In the genomic region with DNA sequence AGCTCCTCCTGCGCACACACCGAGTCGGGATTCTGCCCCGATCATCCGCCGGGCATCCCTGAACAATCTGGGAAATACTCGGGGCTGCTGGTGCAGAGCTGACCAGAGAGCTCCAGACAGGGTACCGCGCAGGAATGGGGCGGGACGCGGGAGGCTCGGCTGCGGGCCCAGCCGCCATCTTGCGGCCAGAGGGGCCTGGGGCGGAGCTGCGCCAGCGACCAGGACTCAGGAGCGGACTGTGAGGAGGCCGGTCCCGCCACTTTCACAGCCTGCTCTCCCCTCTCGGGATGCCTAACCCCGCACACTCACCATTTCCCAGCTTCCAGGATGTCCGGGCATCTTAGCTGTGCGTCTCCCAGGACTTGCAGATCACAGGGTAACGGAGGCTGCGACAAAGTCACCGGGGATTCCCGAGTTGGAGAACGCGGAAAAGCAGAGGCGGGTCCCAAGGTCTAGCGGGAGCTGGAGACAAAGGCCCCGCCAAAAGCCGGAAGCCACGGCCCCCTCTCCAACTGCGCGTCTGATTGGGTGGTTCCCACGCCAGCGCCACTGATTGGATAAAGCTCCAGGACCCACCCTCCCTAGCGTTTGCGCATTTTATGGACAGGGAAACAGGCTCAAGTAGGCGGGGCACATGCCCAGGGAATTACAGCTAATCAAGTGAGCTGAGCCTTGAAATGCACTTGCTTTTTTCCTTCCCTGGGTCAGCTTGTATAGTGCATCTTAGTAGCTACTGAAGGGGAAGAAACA, we compare ENCODE assay signal across 8 cellular contexts. TPM values are rescaled to one million over a fixed set of nuclear protein-coding genes. Genes with fewer than 3 reads are reported as not detected.
DNase-seq lines count a peak whose midpoint lies in the region; ATAC-seq and TF ChIP-seq lines count a peak whose summit lies in the region.

No MANE protein-coding gene starts in this region.

- DNase-seq in CD1c-positive myeloid dendritic cell (ENCODE audit: extremely low spot score): peak; percentile 97
- DNase-seq in Panc1 (ENCODE audit: low read depth, low spot score): peak; percentile 80
- peak; percentile 87 for DNase-seq in activated T-helper 9 cell treated with anti-CD3 and anti-CD28 coated beads, Interleukin-2, amount 50 U/mL, for 16 hours (ENCODE audit: low read depth)
- DNase-seq in fibroblast of peridontal ligament (ENCODE audit: extremely low read depth): peak; percentile 93
- peak; percentile 71 to 90 (median 88) for DNase-seq in naive thymus-derived CD4-positive, alpha-beta T cell
- DNase-seq in stimulated activated effector memory CD8-positive, alpha-beta T cell treated with anti-CD3 and anti-CD28 coated beads, Interleukin-12 subunit alpha, Interleukin-12 subunit beta, amount 100 ng/mL, for 72 hours (ENCODE audit: low spot score in 2 of 2): peak; percentile 74 to 93

- CTCF ChIA-PET in Panc1 (lab: Charles Lee): interaction anchor here (0.6 kb wide), 1 partner anchor 16 kb away, joined by 3 read pairs; the partner anchor contains the start of gene ZNF43
- CTCF ChIA-PET in naive thymus-derived CD4-positive, alpha-beta T cell (lab: Charles Lee): interaction anchor here (0.6 to 1.2 kb wide), 2 partner anchors 16 to 1431 kb away, joined by 4 to 7 read pairs; partner anchors contain the start of gene ZNF43

- peak overlapping the region; percentile 89 to 96 (median 92) for H3K4me3 Mint-ChIP-seq in naive thymus-derived CD4-positive, alpha-beta T cell
- H3K4me3 Mint-ChIP-seq in stimulated activated effector memory CD8-positive, alpha-beta T cell treated with anti-CD3 and anti-CD28 coated beads, Interleukin-12 subunit alpha, Interleukin-12 subunit beta, amount 100 ng/mL, for 72 hours: peak overlapping the region; percentile 81

- H3K27ac Mint-ChIP-seq in naive thymus-derived CD4-positive, alpha-beta T cell: peak overlapping the region; percentile 68 to 96 (median 92)
- peak overlapping the region; percentile 91 for H3K27ac Mint-ChIP-seq in stimulated activated effector memory CD8-positive, alpha-beta T cell treated with anti-CD3 and anti-CD28 coated beads, Interleukin-12 subunit alpha, Interleukin-12 subunit beta, amount 100 ng/mL, for 72 hours

- H3K36me3 Mint-ChIP-seq in naive thymus-derived CD4-positive, alpha-beta T cell: peaks cover 4 to 42% (median 7%) of the 10 kb centered on the region in 5 donors
- H3K36me3 Mint-ChIP-seq in stimulated activated effector memory CD8-positive, alpha-beta T cell treated with anti-CD3 and anti-CD28 coated beads, Interleukin-12 subunit alpha, Interleukin-12 subunit beta, amount 100 ng/mL, for 72 hours: peaks cover 32% of the 10 kb centered on the region

- intact Hi-C loops in Panc1 (cut with micrococcal nuclease; ENCODE audit: unreplicated experiment): no loop called here
- intact Hi-C loops in naive thymus-derived CD4-positive, alpha-beta T cell (cut with micrococcal nuclease): loop anchor here (1.0 to 10.0 kb wide), 13 partner anchors 15 to 1817 kb away; partner anchors contain the start of genes ZNF100 (in 2 of the 2), ZNF43 (in 2 of the 2), ZNF85 (in 2 of the 2) and ZNF257 (in 1 of the 2)

- H3K9me3 ChIP-seq in Panc1 (ENCODE audit: control insufficient read depth, insufficient read depth, low read depth, low read length): no peaks in the 10 kb centered on the region
- no peaks in the 10 kb centered on the region for H3K9me3 ChIP-seq in naive thymus-derived CD4-positive, alpha-beta T cell (ENCODE audit: control insufficient read depth in 2 of 3, low read length in 3 of 3)

- in situ Hi-C loops in Panc1 (cut with HindIII; ENCODE audit: low pct_unique_long_range_greater_than_20kb, low sequenced_read_pairs): no loop called here

- peaks cover 11% of the 10 kb centered on the region for H3K4me1 ChIP-seq in Panc1 (ENCODE audit: control insufficient read depth, insufficient read depth, low read length)
- H3K4me1 ChIP-seq in naive thymus-derived CD4-positive, alpha-beta T cell (ENCODE audit: control insufficient read depth in 2 of 2, insufficient read depth in 2 of 2, low read length in 2 of 2): peaks cover 6 to 10% of the 10 kb centered on the region in 2 donors

- peaks cover 2% of the 10 kb centered on the region; the same call in 1 of the 2 replicates for H3K36me3 ChIP-seq in Panc1 (ENCODE audit: control insufficient read depth, insufficient read depth, low read length)
- H3K36me3 ChIP-seq in naive thymus-derived CD4-positive, alpha-beta T cell (ENCODE audit: control insufficient read depth in 2 of 3, insufficient read depth in 3 of 3, low read length in 3 of 3): peaks cover 0 to 5% (median 0%) of the 10 kb centered on the region in 3 experiments

- POLR2A ChIA-PET in Panc1 (lab: Charles Lee): interaction anchor here (0.5 to 1.0 kb wide), 5 partner anchors 14 to 85 kb away, joined by 3 to 5 read pairs (median 3); partner anchors contain the start of genes ZNF100 and ZNF43
- POLR2A ChIA-PET in naive thymus-derived CD4-positive, alpha-beta T cell (lab: Charles Lee): interaction anchor here (0.5 to 4.2 kb wide), 20 partner anchors 16 to 1813 kb away, joined by 3 to 79 read pairs (median 4); partner anchors contain the start of genes ZNF100, ZNF257, ZNF429 and ZNF43

- peak overlapping the region; percentile 86 for H3K27ac ChIP-seq in Panc1 (ENCODE audit: low read length)
- H3K27ac ChIP-seq in naive thymus-derived CD4-positive, alpha-beta T cell (ENCODE audit: low read depth, low read length): peak overlapping the region; percentile 90

- H3K4me3 ChIP-seq in Panc1 (ENCODE audit: low read depth in 2 of 2, low read length in 2 of 2): peak overlapping the region; percentile 72 to 76
- peak overlapping the region; percentile 98 for H3K4me3 ChIP-seq in naive thymus-derived CD4-positive, alpha-beta T cell (ENCODE audit: low read length)

- BruUV-seq in Panc1 (replicated peaks; lab: Mats Ljungman, UMichigan): no TSS peak

- H3K27me3 ChIP-seq in Panc1 (ENCODE audit: control insufficient read depth, insufficient read depth, low read length): no peaks in the 10 kb centered on the region
- no peaks in the 10 kb centered on the region for H3K27me3 ChIP-seq in naive thymus-derived CD4-positive, alpha-beta T cell (ENCODE audit: control insufficient read depth in 2 of 2, insufficient read depth in 2 of 2, low read length in 2 of 2)

- peak; percentile 98 for ATAC-seq in GM19397 (IDR thresholded peaks at IDR 0.05; ENCODE audit: unreplicated experiment)
- peak; percentile 82 for ATAC-seq in HG03575 (IDR thresholded peaks at IDR 0.05; ENCODE audit: extremely low read depth, insufficient number of reproducible peaks, low FRiP score, unreplicated experiment)
- peak; percentile 99 for ATAC-seq in Panc1
- peak; percentile 99 for ATAC-seq in naive thymus-derived CD4-positive, alpha-beta T cell
- ATAC-seq in stimulated activated effector memory CD8-positive, alpha-beta T cell treated with anti-CD3 and anti-CD28 coated beads, Interleukin-12 subunit alpha, Interleukin-12 subunit beta, amount 100 ng/mL, for 72 hours: peak; percentile 99

- H3K4me1 Mint-ChIP-seq in naive thymus-derived CD4-positive, alpha-beta T cell: peaks cover 8 to 34% (median 27%) of the 10 kb centered on the region in 7 donors
- peaks cover 16% of the 10 kb centered on the region for H3K4me1 Mint-ChIP-seq in stimulated activated effector memory CD8-positive, alpha-beta T cell treated with anti-CD3 and anti-CD28 coated beads, Interleukin-12 subunit alpha, Interleukin-12 subunit beta, amount 100 ng/mL, for 72 hours

- H3K9me3 Mint-ChIP-seq in naive thymus-derived CD4-positive, alpha-beta T cell: peaks cover 0 to 19% (median 0%) of the 10 kb centered on the region in 11 donors
- no peaks in the 10 kb centered on the region for H3K9me3 Mint-ChIP-seq in stimulated activated effector memory CD8-positive, alpha-beta T cell treated with anti-CD3 and anti-CD28 coated beads, Interleukin-12 subunit alpha, Interleukin-12 subunit beta, amount 100 ng/mL, for 72 hours

- H3K27me3 Mint-ChIP-seq in naive thymus-derived CD4-positive, alpha-beta T cell: peaks cover 0 to 1% (median 0%) of the 10 kb centered on the region in 5 donors

- no peak for TF ChIP-seq CTCF in Panc1 (IDR thresholded peaks at IDR 0.05)

RNA-seq across cellular contexts. Expression of gene ZNF43, which starts 15.8 kb away (rescaled TPM):
- 27.7 TPM for total RNA-seq in Panc1 (2021; ENCODE audit: unreplicated experiment)
- 7.0 TPM for polyA plus RNA-seq in Panc1 (2012; ENCODE audit: insufficient read length)
- total RNA-seq in naive thymus-derived CD4-positive, alpha-beta T cell: 10 to 100 TPM; 20.5 to 39.3 (median 36.2) TPM
- polyA plus RNA-seq in naive thymus-derived CD4-positive, alpha-beta T cell: 10 to 100 TPM; 13.4 to 24.3 TPM

Comparison
In these comparisons a context has a peak if more than half of its experiments do, and no peak if none do; other contexts are left out.
1. Peak in every context shown above with its lines: DNase-seq, ATAC-seq, H3K4me3 ChIP-seq and H3K27ac ChIP-seq.